13 cellular contexts compared by ENCODE assay signal in the genomic region with DNA sequence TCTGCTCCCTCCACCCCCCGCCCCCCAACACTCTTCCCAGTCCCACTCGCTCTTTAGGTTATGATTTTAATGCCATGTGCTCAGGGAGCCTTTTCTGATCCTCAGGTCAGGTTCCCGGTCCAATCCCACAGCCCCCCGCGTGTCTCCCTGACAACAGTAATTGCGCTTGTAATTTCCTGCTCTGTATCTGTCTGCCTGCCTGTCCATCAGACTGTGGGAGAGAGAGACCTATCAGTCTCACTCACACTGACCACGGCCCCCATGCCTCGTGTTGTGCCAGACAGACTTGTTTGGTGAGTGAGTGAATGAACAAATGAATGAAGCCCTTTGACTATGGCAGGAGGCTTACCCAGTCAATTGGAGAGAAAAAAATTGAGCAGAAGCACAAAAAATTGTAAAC. TPM values are rescaled to one million over a fixed set of nuclear protein-coding genes. Genes with fewer than 3 reads are reported as not detected.
DNase-seq lines count a peak whose midpoint lies in the region; FAIRE-seq and TF ChIP-seq lines count a peak whose summit lies in the region.
"Had no signal": no experiment of that assay in that cellular context is flagged by ENCODE, and none has a peak within 500 bp of the region (broad histone marks: within the 10 kb centered on the region; RNA-seq: fewer than 3 reads in every experiment).

No MANE protein-coding gene starts in this region.

- WGBS in prostate gland = 55% methylated on average over 8 of the region's 8 CpGs
- WGBS in small intestine, 3 donors = 61 to 66% (median 61%) methylated on average over 8 of the region's 8 CpGs

- no peak for FAIRE-seq in small intestine (lab: Jason Lieb, UNC)
- FAIRE-seq: A204.1, colon had no signal

- peaks cover 61% of the 10 kb centered on the region for H3K4me1 ChIP-seq in prostate gland (replicated peaks)
- peaks cover 16 to 33% of the 10 kb centered on the region in 2 donors for H3K4me1 ChIP-seq in small intestine (ENCODE audit: control insufficient read depth in 2 of 2, insufficient read depth in 1 of 2, low read depth in 1 of 2, low read length in 1 of 2)

- DNase-seq in NCI-H1092 treated with DMSO at 0.1 percent for 48 hours (lab: John Stamatoyannopoulos, UW) (peak; percentile 61), NCI-H1092 (lab: John Stamatoyannopoulos, UW) (no peak), NCI-H1417 (lab: John Stamatoyannopoulos, UW) (peak in 2 of 3 experiments; percentile 67 to 83), prostate gland (ENCODE audit: low spot score) (no peak), nucleus accumbens (lab: John Stamatoyannopoulos, UW) (no peak), cortex of kidney (lab: John Stamatoyannopoulos, UW) (no peak), small intestine (no peak)
- DNase-seq: hippocampal formation, NCI-H1694 had no signal

- no peak for TF ChIP-seq CTCF in prostate gland (IDR thresholded peaks at IDR 0.05)

- H3K36me3 ChIP-seq in prostate gland = no peaks in the 10 kb centered on the region
- H3K36me3 ChIP-seq in small intestine (ENCODE audit: control insufficient read depth in 2 of 2, insufficient read depth in 2 of 2, low read length in 2 of 2) = no peaks in the 10 kb centered on the region
- H3K36me3 ChIP-seq: HAP-1 had no signal

- H3K27ac ChIP-seq in cingulate gyrus (ENCODE audit: low read depth, low read length) (peak overlapping the region; percentile 60), prostate gland (peak overlapping the region; percentile 87 to 92), small intestine (ENCODE audit: low read depth in 1 of 2, low read length in 1 of 2) (peak overlapping the region in 1 of 2 donors; percentile 90)

- H3K27me3 ChIP-seq in prostate gland (replicated peaks; ENCODE audit: insufficient read depth) (no peaks in the 10 kb centered on the region), small intestine (ENCODE audit: control insufficient read depth in 2 of 2, insufficient read depth in 2 of 2, low read length in 2 of 2) (no peaks in the 10 kb centered on the region)

- H3K9me3 ChIP-seq in prostate gland (no peaks in the 10 kb centered on the region), small intestine (ENCODE audit: control insufficient read depth, low read depth) (no peaks in the 10 kb centered on the region)
- H3K9me3 ChIP-seq: HAP-1 had no signal

- no peak for TF ChIP-seq POLR2A in prostate gland (IDR thresholded peaks at IDR 0.05)

- H3K4me3 ChIP-seq in prostate gland (no peak overlapping the region), small intestine (ENCODE audit: low read depth in 1 of 2, low read length in 2 of 2) (no peak overlapping the region)
- H3K4me3 ChIP-seq: HAP-1 had no signal

- intact Hi-C loops in prostate gland (cut with DNase I) = loop anchor here (5.0 kb wide), 1 partner anchor 79 kb away; no protein-coding TSS in a partner anchor

RNA-seq across cellular contexts. Expression of gene ECE1, which starts 50.8 kb away (rescaled TPM):
- 100 to 1,000 TPM; 113 to 146 TPM for total RNA-seq in prostate gland
- 10 to 100 TPM; 20.8 to 58.1 (median 22.7) TPM for polyA plus RNA-seq in small intestine

Comparison
In these comparisons a context has a peak if more than half of its experiments do, and no peak if none do; other contexts are left out.
1. DNase-seq: peak in NCI-H1092 treated with DMSO at 0.1 percent for 48 hours (single experiment) and NCI-H1417 (2 of 3); none in NCI-H1092 (single experiment), prostate gland (single experiment), nucleus accumbens (0 of 56), cortex of kidney (single experiment) and small intestine (single experiment).